Comparison of ENCODE assay signal across 8 cellular contexts in the genomic region with DNA sequence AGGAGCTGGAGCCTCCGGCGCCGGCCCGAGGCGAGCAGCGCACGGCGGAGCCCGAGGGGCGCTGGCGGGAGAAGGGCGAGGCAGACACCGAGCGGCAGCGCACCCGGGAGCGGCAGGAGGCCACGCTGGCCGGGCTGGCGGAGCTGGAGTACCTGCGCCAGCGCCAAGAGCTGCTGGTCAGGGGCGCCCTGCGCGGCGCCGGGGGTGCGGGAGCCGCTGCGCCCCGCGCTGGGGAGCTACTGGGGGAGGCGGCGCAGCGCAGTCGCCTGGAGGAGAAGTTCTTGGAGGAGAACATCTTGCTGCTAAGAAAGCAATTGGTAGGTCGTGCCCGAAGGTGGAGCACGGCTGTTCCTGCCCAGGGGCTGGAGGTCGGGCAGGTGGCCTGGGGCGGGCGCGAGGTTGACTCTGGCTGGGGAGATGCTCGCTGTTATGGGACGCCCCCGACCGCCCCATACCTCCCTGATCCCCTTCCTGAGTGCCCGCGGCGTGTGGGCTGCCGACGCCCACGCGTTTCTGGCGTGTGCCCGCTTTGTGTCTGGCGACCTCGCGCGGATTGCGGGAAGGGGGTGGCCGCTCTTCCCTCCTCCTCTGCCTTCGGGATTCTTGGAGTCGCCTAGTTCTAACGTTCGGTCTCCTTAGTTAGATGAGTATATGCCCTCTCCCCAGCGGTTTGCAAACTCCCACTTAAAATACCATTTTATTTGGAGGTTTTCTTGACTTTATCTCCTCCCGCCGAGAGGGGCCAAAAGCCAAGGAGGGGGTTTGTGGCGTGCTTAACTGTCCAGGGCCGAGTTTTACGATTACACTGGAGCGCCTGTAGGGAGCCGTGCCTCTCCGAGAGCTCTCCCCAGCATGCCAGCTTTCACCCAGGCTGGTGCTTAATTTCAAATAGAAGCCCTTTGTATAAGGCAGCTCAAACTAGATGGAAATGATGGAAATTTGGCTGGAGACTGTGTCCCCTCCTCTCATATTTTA. TPM values are rescaled to one million over a fixed set of nuclear protein-coding genes. Genes with fewer than 3 reads are reported as not detected.
DNase-seq lines count a peak whose midpoint lies in the region; ATAC-seq and TF ChIP-seq lines count a peak whose summit lies in the region.

No MANE protein-coding gene starts in this region.

- peak; percentile 38 for ATAC-seq in sciatic nerve

- no CpG with 5 or more reads among the region's 75 CpGs for WGBS in iPS DF 6.9 (ENCODE audit: insufficient coverage, insufficient read length)

- H3K27ac ChIP-seq in HEK293 (ENCODE audit: extremely low read depth, low read depth, low read length) (peak overlapping the region; percentile 100), iPS DF 6.9 (ENCODE audit: low read length) (no peak overlapping the region)

- H3K4me3 ChIP-seq in HEK293 (ENCODE audit: low read depth, low read length) (peak overlapping the region; percentile 71), adipocyte (ENCODE audit: low read length) (peak overlapping the region; percentile 82), iPS DF 6.9 (ENCODE audit: low read length) (peak overlapping the region; percentile 44)

- POLR2A ChIA-PET in HEK293 (lab: Yijun Ruan, JAX) = interaction anchor here (1.1 to 1.8 kb wide), 2 partner anchors 25 to 135 kb away, joined by 3 to 5 read pairs; no protein-coding TSS in a partner anchor

- no peaks in the 10 kb centered on the region for H3K9me3 ChIP-seq in HEK293 (ENCODE audit: control insufficient read depth, insufficient read depth, low read depth, low read length)
- H3K9me3 ChIP-seq in adipocyte (ENCODE audit: control insufficient read depth, low read length) = no peaks in the 10 kb centered on the region
- no peaks in the 10 kb centered on the region for H3K9me3 ChIP-seq in iPS DF 6.9 (ENCODE audit: control insufficient read depth, insufficient read depth, low read length)

- peak overlapping the region; percentile 79 for H3K9ac ChIP-seq in adipocyte (ENCODE audit: low read length)

- H3K27me3 ChIP-seq in adipocyte (replicated peaks; ENCODE audit: control insufficient read depth, insufficient read depth, low read length) = peaks cover 4% of the 10 kb centered on the region
- peaks cover 4% of the 10 kb centered on the region; the same call in 1 of the 2 replicates for H3K27me3 ChIP-seq in iPS DF 6.9 (ENCODE audit: control insufficient read depth, insufficient read depth, low read length)

- peaks cover 14 to 24% of the 10 kb centered on the region in 2 experiments for H3K36me3 ChIP-seq in HEK293 (ENCODE audit: control insufficient read depth in 2 of 2, insufficient read depth in 1 of 2, low read length in 2 of 2)
- no peaks in the 10 kb centered on the region for H3K36me3 ChIP-seq in adipocyte (ENCODE audit: control insufficient read depth, insufficient read depth, low read length, severe bottlenecking)
- no peaks in the 10 kb centered on the region for H3K36me3 ChIP-seq in iPS DF 6.9 (ENCODE audit: control insufficient read depth, insufficient read depth, low read length)

- peaks cover 24% of the 10 kb centered on the region for H3K4me1 ChIP-seq in HEK293 (ENCODE audit: control insufficient read depth, insufficient read depth, low read length)
- H3K4me1 ChIP-seq in adipocyte (ENCODE audit: control insufficient read depth, insufficient read depth, low read length) = peaks cover 23% of the 10 kb centered on the region
- peaks cover 4% of the 10 kb centered on the region for H3K4me1 ChIP-seq in iPS DF 6.9 (ENCODE audit: control insufficient read depth, insufficient read depth, low read length)

- intact Hi-C loops in sciatic nerve (cut with DNase I) = loop anchor here (10.0 kb wide), 1 partner anchor 416 kb away; no protein-coding TSS in a partner anchor

- TF ChIP-seq CTCF in HEK293 (tag by site-specific recombination; IDR thresholded peaks at IDR 0.05) = peak; percentile 51

- CTCF ChIA-PET in HEK293 (lab: Yijun Ruan, JAX) = interaction anchor here (0.7 to 2.9 kb wide), 31 partner anchors 17 to 487 kb away, joined by 3 to 31 read pairs (median 3); no protein-coding TSS in a partner anchor

- DNase-seq in NCI-H82 (lab: John Stamatoyannopoulos, UW) (peak; percentile 72), NCI-H82 treated with DMSO at 0.1 percent for 48 hours (lab: John Stamatoyannopoulos, UW; ENCODE audit: unreplicated experiment) (no peak), NCI-H2171 (lab: John Stamatoyannopoulos, UW) (peak; percentile 45), adipocyte (ENCODE audit: low read depth) (peak; percentile 77), iPS DF 6.9 (ENCODE audit: low read depth, low spot score) (no peak), sciatic nerve (ENCODE audit: low spot score) (peak; percentile 60), NAMALWA (ENCODE audit: low spot score) (no peak)

TF ChIP-seq in HEK293, 187 proteins besides CTCF, POLR2A, EP300 and RAD21 (continues in another document):
- TF ChIP-seq GLIS2 (tag by site-specific recombination; IDR thresholded peaks at IDR 0.05) (peak; percentile 71), ZBTB8A (tag by site-specific recombination; IDR thresholded peaks at IDR 0.05) (peak; percentile 78), ZNF555 (tag by site-specific recombination; conservative IDR thresholded peaks at IDR 0.05) (no peak), ZNF521 (tag by site-specific recombination; IDR thresholded peaks at IDR 0.05) (no peak), ZFP3 (tag by site-specific recombination; IDR thresholded peaks at IDR 0.05; ENCODE audit: low read depth) (no peak), MZF1 (tag by site-specific recombination; IDR thresholded peaks at IDR 0.05; ENCODE audit: borderline replicate concordance) (no peak), WT1 (tag by site-specific recombination; IDR thresholded peaks at IDR 0.05) (no peak), ZNF221 (tag by site-specific recombination; IDR thresholded peaks at IDR 0.05; ENCODE audit: borderline replicate concordance) (no peak), ZBTB17 (tag by site-specific recombination; IDR thresholded peaks at IDR 0.05) (0 out of 2 replicates have a peak, but pooled peaks have one; percentile 21)
- TF ChIP-seq, protein P1, sequence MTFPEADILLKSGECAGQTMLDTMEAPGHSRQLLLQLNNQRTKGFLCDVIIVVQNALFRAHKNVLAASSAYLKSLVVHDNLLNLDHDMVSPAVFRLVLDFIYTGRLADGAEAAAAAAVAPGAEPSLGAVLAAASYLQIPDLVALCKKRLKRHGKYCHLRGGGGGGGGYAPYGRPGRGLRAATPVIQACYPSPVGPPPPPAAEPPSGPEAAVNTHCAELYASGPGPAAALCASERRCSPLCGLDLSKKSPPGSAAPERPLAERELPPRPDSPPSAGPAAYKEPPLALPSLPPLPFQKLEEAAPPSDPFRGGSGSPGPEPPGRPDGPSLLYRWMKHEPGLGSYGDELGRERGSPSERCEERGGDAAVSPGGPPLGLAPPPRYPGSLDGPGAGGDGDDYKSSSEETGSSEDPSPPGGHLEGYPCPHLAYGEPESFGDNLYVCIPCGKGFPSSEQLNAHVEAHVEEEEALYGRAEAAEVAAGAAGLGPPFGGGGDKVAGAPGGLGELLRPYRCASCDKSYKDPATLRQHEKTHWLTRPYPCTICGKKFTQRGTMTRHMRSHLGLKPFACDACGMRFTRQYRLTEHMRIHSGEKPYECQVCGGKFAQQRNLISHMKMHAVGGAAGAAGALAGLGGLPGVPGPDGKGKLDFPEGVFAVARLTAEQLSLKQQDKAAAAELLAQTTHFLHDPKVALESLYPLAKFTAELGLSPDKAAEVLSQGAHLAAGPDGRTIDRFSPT (tag by site-specific recombination; IDR thresholded peaks at IDR 0.05) = peak; percentile 63
- TF ChIP-seq, protein P2, sequence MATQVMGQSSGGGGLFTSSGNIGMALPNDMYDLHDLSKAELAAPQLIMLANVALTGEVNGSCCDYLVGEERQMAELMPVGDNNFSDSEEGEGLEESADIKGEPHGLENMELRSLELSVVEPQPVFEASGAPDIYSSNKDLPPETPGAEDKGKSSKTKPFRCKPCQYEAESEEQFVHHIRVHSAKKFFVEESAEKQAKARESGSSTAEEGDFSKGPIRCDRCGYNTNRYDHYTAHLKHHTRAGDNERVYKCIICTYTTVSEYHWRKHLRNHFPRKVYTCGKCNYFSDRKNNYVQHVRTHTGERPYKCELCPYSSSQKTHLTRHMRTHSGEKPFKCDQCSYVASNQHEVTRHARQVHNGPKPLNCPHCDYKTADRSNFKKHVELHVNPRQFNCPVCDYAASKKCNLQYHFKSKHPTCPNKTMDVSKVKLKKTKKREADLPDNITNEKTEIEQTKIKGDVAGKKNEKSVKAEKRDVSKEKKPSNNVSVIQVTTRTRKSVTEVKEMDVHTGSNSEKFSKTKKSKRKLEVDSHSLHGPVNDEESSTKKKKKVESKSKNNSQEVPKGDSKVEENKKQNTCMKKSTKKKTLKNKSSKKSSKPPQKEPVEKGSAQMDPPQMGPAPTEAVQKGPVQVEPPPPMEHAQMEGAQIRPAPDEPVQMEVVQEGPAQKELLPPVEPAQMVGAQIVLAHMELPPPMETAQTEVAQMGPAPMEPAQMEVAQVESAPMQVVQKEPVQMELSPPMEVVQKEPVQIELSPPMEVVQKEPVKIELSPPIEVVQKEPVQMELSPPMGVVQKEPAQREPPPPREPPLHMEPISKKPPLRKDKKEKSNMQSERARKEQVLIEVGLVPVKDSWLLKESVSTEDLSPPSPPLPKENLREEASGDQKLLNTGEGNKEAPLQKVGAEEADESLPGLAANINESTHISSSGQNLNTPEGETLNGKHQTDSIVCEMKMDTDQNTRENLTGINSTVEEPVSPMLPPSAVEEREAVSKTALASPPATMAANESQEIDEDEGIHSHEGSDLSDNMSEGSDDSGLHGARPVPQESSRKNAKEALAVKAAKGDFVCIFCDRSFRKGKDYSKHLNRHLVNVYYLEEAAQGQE (tag by site-specific recombination; IDR thresholded peaks at IDR 0.05) = no peak

RNA-seq across cellular contexts. Expression of a gene that starts 0.8 kb away (rescaled TPM):
- 115 TPM for total RNA-seq in sciatic nerve

Comparison
In these comparisons a context has a peak if more than half of its experiments do, and no peak if none do; other contexts are left out.
1. DNase-seq: peak in NCI-H82 (single experiment), NCI-H2171 (single experiment), adipocyte (single experiment) and sciatic nerve (single experiment); none in NCI-H82 treated with DMSO at 0.1 percent for 48 hours (single experiment), iPS DF 6.9 (single experiment) and NAMALWA (single experiment).
2. Peak in every context shown above with its lines, with median percentiles within 50 percentile points of each other: H3K4me3 ChIP-seq.